In genomic region chr5:52804359-52804758, GRCh38 we compare ENCODE assay signal across 10 cellular contexts. TPM values are rescaled to one million over a fixed set of nuclear protein-coding genes. Genes with fewer than 3 reads are reported as not detected.
DNase-seq lines count a peak whose midpoint lies in the region; ATAC-seq and TF ChIP-seq lines count a peak whose summit lies in the region.
"Had no signal": no experiment of that assay in that cellular context is flagged by ENCODE, and none has a peak within 500 bp of the region (broad histone marks: within the 10 kb centered on the region; RNA-seq: fewer than 3 reads in every experiment).

No MANE protein-coding gene starts in this region.

- no peak overlapping the region for H2BK120ac ChIP-seq in mesenchymal stem cell (ENCODE audit: low read depth, low read length)

- no peak overlapping the region for H2BK5ac ChIP-seq in mesenchymal stem cell (ENCODE audit: low read depth, low read length, poor library complexity, severe bottlenecking)

- H3K9me3 ChIP-seq in left ventricle myocardium inferior (replicated peaks) (no peaks in the 10 kb centered on the region), adipocyte (ENCODE audit: control insufficient read depth, low read length) (no peaks in the 10 kb centered on the region), mesenchymal stem cell (ENCODE audit: control insufficient read depth, low read length) (no peaks in the 10 kb centered on the region), upper lobe of left lung (no peaks in the 10 kb centered on the region)

- H4K8ac ChIP-seq in mesenchymal stem cell (ENCODE audit: low read length): no peak overlapping the region

- ATAC-seq in left ventricle myocardium superior (no peak), upper lobe of left lung (ENCODE audit: low FRiP score in 2 of 2) (no peak), GM18505 (IDR thresholded peaks at IDR 0.05; ENCODE audit: unreplicated experiment) (no peak)

- H3K4me2 ChIP-seq in mesenchymal stem cell (ENCODE audit: low read length, poor library complexity, severe bottlenecking): no peak overlapping the region

- TF ChIP-seq POLR2A in upper lobe of left lung (IDR thresholded peaks at IDR 0.05) (no peak), GM18505 (IDR thresholded peaks at IDR 0.05; ENCODE audit: borderline replicate concordance, extremely low read depth, insufficient read depth, insufficient read length) (no peak)

- WGBS in mesenchymal stem cell: 84% methylated on average over 2 of the region's 3 CpGs
- 51 to 55% methylated on average over 3 of the region's 3 CpGs for WGBS in upper lobe of left lung, 2 donors

- H3K14ac ChIP-seq in mesenchymal stem cell (ENCODE audit: low read length in 2 of 2): no peak overlapping the region

- H3K79me1 ChIP-seq in mesenchymal stem cell (replicated peaks; ENCODE audit: low read length, poor library complexity, severe bottlenecking): peaks cover 8% of the 10 kb centered on the region

- intact Hi-C loops in left ventricle myocardium inferior (cut with micrococcal nuclease) (no loop called here), left ventricle myocardium superior (cut with micrococcal nuclease) (loop anchor here (10.0 kb wide), 1 partner anchor 90 kb away; no protein-coding TSS in a partner anchor)

- no peak overlapping the region for H4K91ac ChIP-seq in mesenchymal stem cell (ENCODE audit: low read length)

- TF ChIP-seq EP300 in upper lobe of left lung (IDR thresholded peaks at IDR 0.05): no peak

- no peak for DNase-seq in left ventricle myocardium inferior
- DNase-seq in left ventricle myocardium superior: no peak
- no peak for DNase-seq in adipocyte (ENCODE audit: low read depth)
- peak; percentile 51 for DNase-seq in mesenchymal stem cell
- no peak for DNase-seq in upper lobe of left lung
- no peak for DNase-seq in NCI-H2081 (lab: John Stamatoyannopoulos, UW)
- DNase-seq in hippocampal formation (lab: John Stamatoyannopoulos, UW): no peak
- DNase-seq: Karpas-422, T-helper 1 cell had no signal

- H3K27me3 ChIP-seq in left ventricle myocardium inferior (ENCODE audit: low read depth) (no peaks in the 10 kb centered on the region), adipocyte (replicated peaks; ENCODE audit: control insufficient read depth, insufficient read depth, low read length) (no peaks in the 10 kb centered on the region), mesenchymal stem cell (ENCODE audit: control insufficient read depth in 1 of 2, insufficient read depth in 1 of 2, low read length in 2 of 2) (no peaks in the 10 kb centered on the region), upper lobe of left lung (no peaks in the 10 kb centered on the region)

- H3K4me3 ChIP-seq in left ventricle myocardium inferior: peak overlapping the region; percentile 74
- H3K4me3 ChIP-seq in adipocyte (ENCODE audit: low read length): peak overlapping the region; percentile 18
- H3K4me3 ChIP-seq in mesenchymal stem cell (ENCODE audit: insufficient read depth in 1 of 2, low read depth in 1 of 2, low read length in 2 of 2): no peak overlapping the region
- H3K4me3 ChIP-seq in upper lobe of left lung: peak overlapping the region in 1 of 4 donors; percentile 6

- H3K4ac ChIP-seq in mesenchymal stem cell (ENCODE audit: low read depth in 1 of 2, low read length in 2 of 2): no peak overlapping the region

- H3K27ac ChIP-seq in left ventricle myocardium inferior (replicated peaks): peak overlapping the region; percentile 96
- H3K27ac ChIP-seq in mesenchymal stem cell (ENCODE audit: low read length, poor library complexity, severe bottlenecking): no peak overlapping the region
- H3K27ac ChIP-seq in upper lobe of left lung: peak overlapping the region in 3 of 4 donors; percentile 34 to 93 (median 90)

- H2AFZ ChIP-seq in mesenchymal stem cell (ENCODE audit: low read depth, low read length): no peak overlapping the region

- peaks cover 100% of the 10 kb centered on the region for H3K4me1 ChIP-seq in left ventricle myocardium inferior
- H3K4me1 ChIP-seq in adipocyte (ENCODE audit: control insufficient read depth, insufficient read depth, low read length): peaks cover 44% of the 10 kb centered on the region
- H3K4me1 ChIP-seq in mesenchymal stem cell (ENCODE audit: control insufficient read depth, insufficient read depth, low read depth, low read length): peaks cover 4% of the 10 kb centered on the region
- peaks cover 58 to 84% (median 61%) of the 10 kb centered on the region in 4 donors for H3K4me1 ChIP-seq in upper lobe of left lung

- H3K18ac ChIP-seq in mesenchymal stem cell (ENCODE audit: low read depth in 1 of 2, low read length in 2 of 2): no peak overlapping the region

- H3K9ac ChIP-seq in adipocyte (ENCODE audit: low read length) (no peak overlapping the region), mesenchymal stem cell (ENCODE audit: low read length) (peak overlapping the region; percentile 15)

- H3K36me3 ChIP-seq in left ventricle myocardium inferior (peaks cover 13% of the 10 kb centered on the region), adipocyte (ENCODE audit: control insufficient read depth, insufficient read depth, low read length, severe bottlenecking) (peaks cover 15% of the 10 kb centered on the region), mesenchymal stem cell (ENCODE audit: control insufficient read depth in 1 of 2, insufficient read depth in 2 of 2, low read depth in 1 of 2, low read length in 2 of 2) (peaks cover 0 to 43% of the 10 kb centered on the region in 2 experiments), upper lobe of left lung (peaks cover 0 to 14% (median 0%) of the 10 kb centered on the region in 4 donors)

- no peak overlapping the region for H2BK12ac ChIP-seq in mesenchymal stem cell (ENCODE audit: low read length in 2 of 2)

- no peak for TF ChIP-seq CTCF in left ventricle myocardium inferior (IDR thresholded peaks at IDR 0.05; ENCODE audit: borderline replicate concordance)
- no peak for TF ChIP-seq CTCF in upper lobe of left lung (IDR thresholded peaks at IDR 0.05)

- no peak overlapping the region for H2AK5ac ChIP-seq in mesenchymal stem cell (ENCODE audit: low read length, severe bottlenecking)

- no peak overlapping the region for H3K23ac ChIP-seq in mesenchymal stem cell (ENCODE audit: low read length in 2 of 2)

- no peak overlapping the region for H2BK15ac ChIP-seq in mesenchymal stem cell (ENCODE audit: low read depth, poor library complexity, severe bottlenecking)

RNA-seq across cellular contexts. Expression of gene ITGA1, which starts 16.6 kb away (rescaled TPM):
- total RNA-seq in left ventricle myocardium inferior: 28.4 TPM
- total RNA-seq in left ventricle myocardium superior: 29.2 TPM
- polyA plus RNA-seq in mesenchymal stem cell (2013, experiment 1 of 2): 202 TPM
- 199 TPM for polyA plus RNA-seq in mesenchymal stem cell (2013, experiment 2 of 2)
- total RNA-seq in upper lobe of left lung: 100 to 1,000 TPM in 1 of 6 donors, 10 to 100 TPM in 5; 19.9 to 134 (median 60.8) TPM

RNA-seq across cellular contexts. Expression of gene PELO, which starts 16.6 kb away (rescaled TPM):
- 19.7 TPM for total RNA-seq in left ventricle myocardium inferior
- 22.5 TPM for total RNA-seq in left ventricle myocardium superior
- 37.4 TPM for polyA plus RNA-seq in mesenchymal stem cell (2013, experiment 1 of 2)
- 35.7 TPM for polyA plus RNA-seq in mesenchymal stem cell (2013, experiment 2 of 2)
- total RNA-seq in upper lobe of left lung: 10 to 100 TPM; 15.0 to 42.3 (median 28.7) TPM

Comparison
In these comparisons a context has a peak if more than half of its experiments do, and no peak if none do; other contexts are left out.
1. H3K4me3 ChIP-seq: peak in left ventricle myocardium inferior (single experiment) and adipocyte (single experiment); none in mesenchymal stem cell (0 of 2).